2 cellular contexts compared by ENCODE assay signal in the genomic region with DNA sequence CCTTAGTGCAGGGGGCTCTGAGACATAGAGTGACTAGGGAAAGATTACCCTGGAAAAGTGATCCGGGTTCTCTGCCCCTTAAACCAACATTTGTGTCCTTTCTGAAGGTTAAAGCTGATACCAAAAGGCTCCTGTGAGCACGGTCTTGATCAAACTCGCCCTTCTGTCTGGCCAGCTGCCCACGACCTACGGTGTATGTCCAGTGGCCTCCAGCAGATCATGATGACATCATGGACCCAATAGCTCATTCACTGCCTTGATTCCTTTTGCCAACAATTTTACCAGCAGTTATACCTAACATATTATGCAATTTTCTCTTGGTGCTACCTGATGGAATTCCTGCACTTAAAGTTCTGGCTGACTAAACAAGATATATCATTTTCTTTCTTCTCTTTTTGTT.
TF ChIP-seq lines count a peak whose summit lies in the region.

No MANE protein-coding gene starts in this region.

TF ChIP-seq in HepG2, 621 proteins besides CTCF, POLR2A, EP300 and RAD21:
- TF ChIP-seq ATF7 (IDR thresholded peaks at IDR 0.05), result peak; percentile 69
- no peak for TF ChIP-seq ATF7 (CRISPR knock-in tag; IDR thresholded peaks at IDR 0.05)
- no peak for TF ChIP-seq RELA (CRISPR knock-in tag; IDR thresholded peaks at IDR 0.05)

TF ChIP-seq in K562, 482 proteins besides CTCF, POLR2A, EP300 and RAD21:
- TF ChIP-seq, protein P1, sequence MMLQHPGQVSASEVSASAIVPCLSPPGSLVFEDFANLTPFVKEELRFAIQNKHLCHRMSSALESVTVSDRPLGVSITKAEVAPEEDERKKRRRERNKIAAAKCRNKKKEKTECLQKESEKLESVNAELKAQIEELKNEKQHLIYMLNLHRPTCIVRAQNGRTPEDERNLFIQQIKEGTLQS (IDR thresholded peaks at IDR 0.05), result peak; percentile 47; the same call in 1 of the 2 replicates
- TF ChIP-seq, protein P1 (CRISPR knock-in tag; conservative IDR thresholded peaks at IDR 0.05), result no peak
- TF ChIP-seq ATF7 (IDR thresholded peaks at IDR 0.05), result 0 out of 2 replicates have a peak, but pooled peaks have one; percentile 27
- TF ChIP-seq, protein P2, sequence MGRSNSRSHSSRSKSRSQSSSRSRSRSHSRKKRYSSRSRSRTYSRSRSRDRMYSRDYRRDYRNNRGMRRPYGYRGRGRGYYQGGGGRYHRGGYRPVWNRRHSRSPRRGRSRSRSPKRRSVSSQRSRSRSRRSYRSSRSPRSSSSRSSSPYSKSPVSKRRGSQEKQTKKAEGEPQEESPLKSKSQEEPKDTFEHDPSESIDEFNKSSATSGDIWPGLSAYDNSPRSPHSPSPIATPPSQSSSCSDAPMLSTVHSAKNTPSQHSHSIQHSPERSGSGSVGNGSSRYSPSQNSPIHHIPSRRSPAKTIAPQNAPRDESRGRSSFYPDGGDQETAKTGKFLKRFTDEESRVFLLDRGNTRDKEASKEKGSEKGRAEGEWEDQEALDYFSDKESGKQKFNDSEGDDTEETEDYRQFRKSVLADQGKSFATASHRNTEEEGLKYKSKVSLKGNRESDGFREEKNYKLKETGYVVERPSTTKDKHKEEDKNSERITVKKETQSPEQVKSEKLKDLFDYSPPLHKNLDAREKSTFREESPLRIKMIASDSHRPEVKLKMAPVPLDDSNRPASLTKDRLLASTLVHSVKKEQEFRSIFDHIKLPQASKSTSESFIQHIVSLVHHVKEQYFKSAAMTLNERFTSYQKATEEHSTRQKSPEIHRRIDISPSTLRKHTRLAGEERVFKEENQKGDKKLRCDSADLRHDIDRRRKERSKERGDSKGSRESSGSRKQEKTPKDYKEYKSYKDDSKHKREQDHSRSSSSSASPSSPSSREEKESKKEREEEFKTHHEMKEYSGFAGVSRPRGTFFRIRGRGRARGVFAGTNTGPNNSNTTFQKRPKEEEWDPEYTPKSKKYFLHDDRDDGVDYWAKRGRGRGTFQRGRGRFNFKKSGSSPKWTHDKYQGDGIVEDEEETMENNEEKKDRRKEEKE (IDR thresholded peaks at IDR 0.05; ENCODE audit: borderline replicate concordance in 1 of 2, control insufficient read depth in 1 of 2, low read depth in 2 of 2, low read length in 1 of 2), result no peak
TF ChIP-seq in K562: peak in this region for 2.
